In genomic region chr15:33126559-33127290, GRCh38 we compare ENCODE assay signal across 9 cellular contexts.
DNase-seq lines count a peak whose midpoint lies in the region; ATAC-seq and TF ChIP-seq lines count a peak whose summit lies in the region.
"Had no signal": no experiment of that assay in that cellular context is flagged by ENCODE, and none has a peak within 500 bp of the region (broad histone marks: within the 10 kb centered on the region; RNA-seq: fewer than 3 reads in every experiment).

No MANE protein-coding gene starts in this region.

- no peaks in the 10 kb centered on the region for H3K36me3 ChIP-seq in KOPT-K1 (ENCODE audit: insufficient read depth, low read length)

- DNase-seq in CD14-positive monocyte (ENCODE audit: low spot score) (peak; percentile 52), RPMI8226 (peak; percentile 81), iPS DF 19.7 (ENCODE audit: low read depth, low spot score) (peak; percentile 20)
- DNase-seq in activated naive CD8-positive, alpha-beta T cell treated with anti-CD3 and anti-CD28 coated beads, Interleukin-2, amount 10 ng/mL, durations not matched to agents 7 days and 5 days: peak; percentile 30
- DNase-seq in stimulated activated CD4-positive, alpha-beta T cell treated with anti-CD3 and anti-CD28 coated beads, Interleukin-15, amount 100 ng/mL, for 48 hours (ENCODE audit: low read depth in 2 of 2): peak; percentile 29 to 51

- peaks cover 21% of the 10 kb centered on the region for H3K4me1 Mint-ChIP-seq in CD14-positive monocyte
- H3K4me1 Mint-ChIP-seq in activated naive CD8-positive, alpha-beta T cell treated with anti-CD3 and anti-CD28 coated beads, Interleukin-2, amount 10 ng/mL, durations not matched to agents 7 days and 5 days: peaks cover 10% of the 10 kb centered on the region
- H3K4me1 Mint-ChIP-seq: neural crest cell had no signal

- H3K27me3 Mint-ChIP-seq in CD14-positive monocyte (ENCODE audit: low read depth in 3 of 3): peaks cover 0 to 2% (median 0%) of the 10 kb centered on the region in 3 donors
- no peaks in the 10 kb centered on the region for H3K27me3 Mint-ChIP-seq in activated naive CD8-positive, alpha-beta T cell treated with anti-CD3 and anti-CD28 coated beads, Interleukin-2, amount 10 ng/mL, durations not matched to agents 7 days and 5 days

- H3K9me3 ChIP-seq in KOPT-K1 (ENCODE audit: insufficient read depth, low read length, poor library complexity, severe bottlenecking): no peaks in the 10 kb centered on the region

- H3K4me3 Mint-ChIP-seq in CD14-positive monocyte: peak overlapping the region; percentile 28 to 81
- H3K4me3 Mint-ChIP-seq in activated naive CD8-positive, alpha-beta T cell treated with anti-CD3 and anti-CD28 coated beads, Interleukin-2, amount 10 ng/mL, durations not matched to agents 7 days and 5 days: peak overlapping the region; percentile 35
- H3K4me3 Mint-ChIP-seq: neural crest cell had no signal

- intact Hi-C loops in CD14-positive monocyte (cut with micrococcal nuclease): loop anchor here in 1 of 2 donors (5.0 kb wide), 1 partner anchor 34 kb away; no protein-coding TSS in a partner anchor

- no peak for TF ChIP-seq CTCF in CD14-positive monocyte (IDR thresholded peaks at IDR 0.05)

- H3K27ac Mint-ChIP-seq in CD14-positive monocyte: peak overlapping the region in 2 of 7 donors; percentile 10 to 25
- no peak overlapping the region for H3K27ac Mint-ChIP-seq in activated naive CD8-positive, alpha-beta T cell treated with anti-CD3 and anti-CD28 coated beads, Interleukin-2, amount 10 ng/mL, durations not matched to agents 7 days and 5 days

- ATAC-seq in activated naive CD8-positive, alpha-beta T cell treated with anti-CD3 and anti-CD28 coated beads, Interleukin-2, amount 10 ng/mL, durations not matched to agents 7 days and 5 days (ENCODE audit: low read depth): no peak
- no peak for ATAC-seq in HG02970 (IDR thresholded peaks at IDR 0.05; ENCODE audit: low FRiP score, unreplicated experiment)
- ATAC-seq in HG03095 (IDR thresholded peaks at IDR 0.05; ENCODE audit: unreplicated experiment): no peak

- peaks cover 0 to 6% (median 4%) of the 10 kb centered on the region in 7 donors for H3K9me3 Mint-ChIP-seq in CD14-positive monocyte
- H3K9me3 Mint-ChIP-seq in activated naive CD8-positive, alpha-beta T cell treated with anti-CD3 and anti-CD28 coated beads, Interleukin-2, amount 10 ng/mL, durations not matched to agents 7 days and 5 days: peaks cover 3% of the 10 kb centered on the region
- H3K9me3 Mint-ChIP-seq: neural crest cell had no signal

- H3K36me3 Mint-ChIP-seq in CD14-positive monocyte: peaks cover 0 to 6% of the 10 kb centered on the region in 2 donors
- no peaks in the 10 kb centered on the region for H3K36me3 Mint-ChIP-seq in activated naive CD8-positive, alpha-beta T cell treated with anti-CD3 and anti-CD28 coated beads, Interleukin-2, amount 10 ng/mL, durations not matched to agents 7 days and 5 days

- H3K27ac ChIP-seq in KOPT-K1 (ENCODE audit: low read depth, low read length, poor library complexity, severe bottlenecking): peak overlapping the region; percentile 85

- POLR2A ChIA-PET in activated naive CD8-positive, alpha-beta T cell treated with anti-CD3 and anti-CD28 coated beads, Interleukin-2, amount 10 ng/mL, durations not matched to agents 7 days and 5 days (lab: Charles Lee): no interaction called here

Comparison
In these comparisons a context has a peak if more than half of its experiments do, and no peak if none do; other contexts are left out.
1. DNase-seq: peak in every context shown above with its lines; median percentile 81 in RPMI8226; 52 in CD14-positive monocyte; 40 in stimulated activated CD4-positive, alpha-beta T cell treated with anti-CD3 and anti-CD28 coated beads, Interleukin-15, amount 100 ng/mL, for 48 hours; 30 in activated naive CD8-positive, alpha-beta T cell treated with anti-CD3 and anti-CD28 coated beads, Interleukin-2, amount 10 ng/mL, durations not matched to agents 7 days and 5 days; 20 in iPS DF 19.7.